ENCODE assay signal across 8 cellular contexts in the genomic region with DNA sequence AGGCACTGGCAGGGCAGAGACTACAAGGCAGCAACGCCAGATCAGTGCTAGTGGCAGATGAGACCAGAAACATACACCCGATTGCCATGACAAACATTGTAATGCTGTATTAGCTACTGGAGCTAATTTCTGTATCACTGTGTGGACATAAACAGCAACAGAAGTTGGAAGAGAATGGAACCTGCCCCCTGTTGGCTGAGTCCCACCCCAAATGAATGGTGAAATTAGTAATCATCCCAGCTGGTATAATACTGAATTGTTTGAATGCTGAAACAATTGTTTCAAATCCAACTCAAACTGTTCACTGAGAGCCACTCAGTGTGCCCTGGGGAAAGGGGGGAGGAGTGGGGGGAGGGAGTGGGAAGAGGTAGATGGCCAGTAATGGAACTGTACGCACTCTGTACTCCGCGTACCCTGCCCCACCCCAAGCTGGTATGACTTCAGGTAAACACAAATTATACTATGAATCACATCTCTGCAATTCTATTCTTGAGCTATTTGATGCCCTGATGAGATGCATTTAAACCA. TPM values are rescaled to one million over a fixed set of nuclear protein-coding genes. Genes with fewer than 3 reads are reported as not detected.
DNase-seq lines count a peak whose midpoint lies in the region; ATAC-seq and TF ChIP-seq lines count a peak whose summit lies in the region.

No MANE protein-coding gene starts in this region.

- no peak overlapping the region for H2BK15ac ChIP-seq in mesenchymal stem cell (ENCODE audit: low read depth, poor library complexity, severe bottlenecking)

- no peak overlapping the region for H2AK5ac ChIP-seq in mesenchymal stem cell (ENCODE audit: low read length, severe bottlenecking)

- no peak for TF ChIP-seq POLR2A in lower leg skin (IDR thresholded peaks at IDR 0.05)

- no peak overlapping the region for H3K4me3 ChIP-seq in lower leg skin (ENCODE audit: low read depth, poor library complexity, severe bottlenecking)
- no peak overlapping the region for H3K4me3 ChIP-seq in mesenchymal stem cell (ENCODE audit: insufficient read depth in 1 of 2, low read depth in 1 of 2, low read length in 2 of 2)

- H3K9me3 ChIP-seq in mesenchymal stem cell (ENCODE audit: control insufficient read depth, low read length) = peaks cover 20% of the 10 kb centered on the region

- H3K9ac ChIP-seq in mesenchymal stem cell (ENCODE audit: low read length) = no peak overlapping the region

- 57 to 61% methylated on average over 5 of the region's 5 CpGs for WGBS in lower leg skin, 2 donors
- 58% methylated on average over 2 of the region's 5 CpGs for WGBS in mesenchymal stem cell

- H3K27ac Mint-ChIP-seq in natural killer cell treated with Interleukin-12 subunit alpha and Interleukin-12 subunit beta and Interleukin-15 and Interleukin-18, amount 100 ng/mL, for 72 hours = no peak overlapping the region
- H3K27ac Mint-ChIP-seq in natural killer cell = no peak overlapping the region

- H3K4me1 ChIP-seq in mesenchymal stem cell (ENCODE audit: control insufficient read depth, insufficient read depth, low read depth, low read length) = no peaks in the 10 kb centered on the region

- H3K9me3 Mint-ChIP-seq in natural killer cell treated with Interleukin-12 subunit alpha and Interleukin-12 subunit beta and Interleukin-15 and Interleukin-18, amount 100 ng/mL, for 72 hours = peaks cover 4% of the 10 kb centered on the region
- peaks cover 2 to 5% of the 10 kb centered on the region in 2 donors for H3K9me3 Mint-ChIP-seq in natural killer cell

- H2BK120ac ChIP-seq in mesenchymal stem cell (ENCODE audit: low read depth, low read length) = no peak overlapping the region

- peaks cover 24 to 26% of the 10 kb centered on the region in 2 donors for H3K4me1 Mint-ChIP-seq in natural killer cell treated with Interleukin-12 subunit alpha and Interleukin-12 subunit beta and Interleukin-15 and Interleukin-18, amount 100 ng/mL, for 72 hours (ENCODE audit: low read depth in 2 of 2)
- peaks cover 12 to 21% of the 10 kb centered on the region in 2 donors for H3K4me1 Mint-ChIP-seq in natural killer cell

- H4K8ac ChIP-seq in mesenchymal stem cell (ENCODE audit: low read length) = no peak overlapping the region

- peaks cover 6% of the 10 kb centered on the region for H3K36me3 Mint-ChIP-seq in natural killer cell treated with Interleukin-12 subunit alpha and Interleukin-12 subunit beta and Interleukin-15 and Interleukin-18, amount 100 ng/mL, for 72 hours
- H3K36me3 Mint-ChIP-seq in natural killer cell = no peaks in the 10 kb centered on the region

- DNase-seq in natural killer cell treated with Interleukin-12 subunit alpha and Interleukin-12 subunit beta and Interleukin-15 and Interleukin-18, amount 100 ng/mL, for 72 hours (ENCODE audit: low spot score) = no peak
- DNase-seq in natural killer cell = no peak
- DNase-seq in T-helper 22 cell (ENCODE audit: low read depth) = peak; percentile 20
- peak; percentile 54 to 89 for DNase-seq in lower leg skin (ENCODE audit: low spot score in 2 of 2)
- DNase-seq in mesenchymal stem cell = no peak
- DNase-seq in hepatic stellate cell (ENCODE audit: low spot score) = no peak

- intact Hi-C loops in natural killer cell (cut with micrococcal nuclease) = no loop called here
- intact Hi-C loops in lower leg skin (cut with DNase I; ENCODE audit: low total_unique reads) = no loop called here

- no peak overlapping the region for H2BK12ac ChIP-seq in mesenchymal stem cell (ENCODE audit: low read length in 2 of 2)

- TF ChIP-seq CTCF in natural killer cell (IDR thresholded peaks at IDR 0.05) = no peak
- TF ChIP-seq CTCF in lower leg skin (IDR thresholded peaks at IDR 0.05) = no peak

- H3K27me3 ChIP-seq in mesenchymal stem cell (ENCODE audit: control insufficient read depth in 1 of 2, insufficient read depth in 1 of 2, low read length in 2 of 2) = no peaks in the 10 kb centered on the region

- no peak overlapping the region for H3K18ac ChIP-seq in mesenchymal stem cell (ENCODE audit: low read depth in 1 of 2, low read length in 2 of 2)

- no peak overlapping the region for H3K23ac ChIP-seq in mesenchymal stem cell (ENCODE audit: low read length in 2 of 2)

- H3K27me3 Mint-ChIP-seq in natural killer cell treated with Interleukin-12 subunit alpha and Interleukin-12 subunit beta and Interleukin-15 and Interleukin-18, amount 100 ng/mL, for 72 hours = no peaks in the 10 kb centered on the region
- H3K27me3 Mint-ChIP-seq in natural killer cell (ENCODE audit: low read depth in 2 of 2) = peaks cover 0 to 2% of the 10 kb centered on the region in 2 donors

- H2BK5ac ChIP-seq in mesenchymal stem cell (ENCODE audit: low read depth, low read length, poor library complexity, severe bottlenecking) = no peak overlapping the region

- H3K27ac ChIP-seq in mesenchymal stem cell (ENCODE audit: low read length, poor library complexity, severe bottlenecking) = no peak overlapping the region

- H3K4ac ChIP-seq in mesenchymal stem cell (ENCODE audit: low read depth in 1 of 2, low read length in 2 of 2) = no peak overlapping the region

- no peak for ATAC-seq in natural killer cell treated with Interleukin-12 subunit alpha and Interleukin-12 subunit beta and Interleukin-15 and Interleukin-18, amount 100 ng/mL, for 72 hours
- ATAC-seq in natural killer cell (no peak), GM21360 (IDR thresholded peaks at IDR 0.05; ENCODE audit: unreplicated experiment) (no peak), HG03354 (IDR thresholded peaks at IDR 0.05; ENCODE audit: poor library complexity, severe bottlenecking, unreplicated experiment) (no peak)

- H3K4me2 ChIP-seq in mesenchymal stem cell (ENCODE audit: low read length, poor library complexity, severe bottlenecking) = no peak overlapping the region

- H3K36me3 ChIP-seq in mesenchymal stem cell (ENCODE audit: control insufficient read depth in 1 of 2, insufficient read depth in 2 of 2, low read depth in 1 of 2, low read length in 2 of 2) = no peaks in the 10 kb centered on the region

- peak overlapping the region; percentile 43 for H3K4me3 Mint-ChIP-seq in natural killer cell treated with Interleukin-12 subunit alpha and Interleukin-12 subunit beta and Interleukin-15 and Interleukin-18, amount 100 ng/mL, for 72 hours
- H3K4me3 Mint-ChIP-seq in natural killer cell = no peak overlapping the region

- no peak overlapping the region for H3K14ac ChIP-seq in mesenchymal stem cell (ENCODE audit: low read length in 2 of 2)

- H2AFZ ChIP-seq in mesenchymal stem cell (ENCODE audit: low read depth, low read length) = no peak overlapping the region

- no peaks in the 10 kb centered on the region for H3K79me1 ChIP-seq in mesenchymal stem cell (replicated peaks; ENCODE audit: low read length, poor library complexity, severe bottlenecking)

- no peak overlapping the region for H4K91ac ChIP-seq in mesenchymal stem cell (ENCODE audit: low read length)

RNA-seq across cellular contexts. Expression of a gene that starts 11.2 kb away (rescaled TPM):
- 10 to 100 TPM; 62.3 to 75.6 TPM for total RNA-seq in natural killer cell treated with Interleukin-12 subunit alpha and Interleukin-12 subunit beta and Interleukin-15 and Interleukin-18, amount 100 ng/mL, for 72 hours
- total RNA-seq in natural killer cell (10 to 100 TPM; 14.2 to 92.3 (median 20.1) TPM), lower leg skin (10 to 100 TPM; 10.1 to 17.6 (median 10.8) TPM)
- polyA plus RNA-seq in mesenchymal stem cell (2013, experiment 1 of 2) = 0.22 TPM
- polyA plus RNA-seq in mesenchymal stem cell (2013, experiment 2 of 2) = 0.19 TPM

RNA-seq across cellular contexts. Expression of a gene that starts 40.9 kb away (rescaled TPM):
- total RNA-seq in natural killer cell treated with Interleukin-12 subunit alpha and Interleukin-12 subunit beta and Interleukin-15 and Interleukin-18, amount 100 ng/mL, for 72 hours = 10 to 100 TPM; 41.4 to 47.0 TPM
- total RNA-seq in natural killer cell = 100 to 1,000 TPM in 2 of 3 donors, 10 to 100 TPM in 1; 92.2 to 146 (median 111) TPM
- 10 to 100 TPM; 39.3 to 49.3 (median 42.5) TPM for total RNA-seq in lower leg skin
- polyA plus RNA-seq in mesenchymal stem cell (2013, experiment 1 of 2) = 36.2 TPM
- 37.6 TPM for polyA plus RNA-seq in mesenchymal stem cell (2013, experiment 2 of 2)

Comparison
In these comparisons a context has a peak if more than half of its experiments do, and no peak if none do; other contexts are left out.
1. DNase-seq: peak in T-helper 22 cell (single experiment) and lower leg skin (2 of 2); none in natural killer cell treated with Interleukin-12 subunit alpha and Interleukin-12 subunit beta and Interleukin-15 and Interleukin-18, amount 100 ng/mL, for 72 hours (single experiment), natural killer cell (single experiment), mesenchymal stem cell (single experiment) and hepatic stellate cell (single experiment).